In genomic region chr13:43075511-43075902, GRCh38 we compare ENCODE assay signal across 7 cellular contexts. TPM values are rescaled to one million over a fixed set of nuclear protein-coding genes. Genes with fewer than 3 reads are reported as not detected.
DNase-seq lines count a peak whose midpoint lies in the region; ATAC-seq, FAIRE-seq and TF ChIP-seq lines count a peak whose summit lies in the region.
"Not testable (repeated sequence)": the region's sequence is repeated elsewhere in the genome, so short reads cannot be mapped to it uniquely, and the experiment has no call there.

No MANE protein-coding gene starts in this region.

- H3K23ac ChIP-seq in mesenchymal stem cell (ENCODE audit: low read length in 2 of 2): not testable (repeated sequence)

- 0% methylated on average over 3 of the region's 3 CpGs for WGBS in GM12878 (ENCODE audit: insufficient coverage, insufficient replicate concordance, low lambda C conversion rate, missing lambda C conversion rate)
- WGBS in mesenchymal stem cell: 94% methylated on average over 3 of the region's 3 CpGs

- not testable (repeated sequence) for H2AFZ ChIP-seq in Karpas-422 (ENCODE audit: low read length); GM12878 (ENCODE audit: control insufficient read depth, low read depth, low read length); mesenchymal stem cell (ENCODE audit: low read depth, low read length)

- POLR2A ChIA-PET in CD8-positive, alpha-beta T cell (lab: Charles Lee): interaction anchor here (0.9 kb wide), 1 partner anchor 11 kb away, joined by 3 read pairs; no protein-coding TSS in a partner anchor
- POLR2A ChIA-PET in WTC11 (lab: Charles Lee): not testable (repeated sequence)
- POLR2A ChIA-PET in GM12878 (lab: Charles Lee): interaction anchor here (0.9 to 1.7 kb wide), 5 partner anchors 13 to 37 kb away, joined by 3 to 5 read pairs (median 4); no protein-coding TSS in a partner anchor

- H3K9me3 ChIP-seq in CD8-positive, alpha-beta T cell (ENCODE audit: low read length); Karpas-422 (ENCODE audit: low read length); GM12878 (replicated peaks; ENCODE audit: control insufficient read depth, insufficient read depth, low read length); mesenchymal stem cell (ENCODE audit: control insufficient read depth, low read length): not testable (repeated sequence)

- not testable (repeated sequence) for H3K4me2 ChIP-seq in Karpas-422 (ENCODE audit: low read depth, low read length, poor library complexity, severe bottlenecking); mesenchymal stem cell (ENCODE audit: low read length, poor library complexity, severe bottlenecking)
- H3K4me2 ChIP-seq in GM12878 (ENCODE audit: control insufficient read depth, insufficient read depth): peak overlapping the region; percentile 82

- H3K4me1 ChIP-seq in CD8-positive, alpha-beta T cell (ENCODE audit: insufficient read depth, low read length); mesenchymal stem cell (ENCODE audit: control insufficient read depth, insufficient read depth, low read depth, low read length): not testable (repeated sequence)
- H3K4me1 ChIP-seq in Karpas-422 (ENCODE audit: low read length) (peaks cover 60% of the 10 kb centered on the region), GM12878 (ENCODE audit: control insufficient read depth, insufficient read depth, low read length) (peaks cover 36% of the 10 kb centered on the region)

- H2AK5ac ChIP-seq in mesenchymal stem cell (ENCODE audit: low read length, severe bottlenecking): not testable (repeated sequence)

- H2BK15ac ChIP-seq in mesenchymal stem cell (ENCODE audit: low read depth, poor library complexity, severe bottlenecking): not testable (repeated sequence)

- H3K27me3 ChIP-seq in CD8-positive, alpha-beta T cell (ENCODE audit: insufficient read depth, low read length); Karpas-422 (ENCODE audit: low read length); GM12878 (replicated peaks in 1 of 2; ENCODE audit: control insufficient read depth in 2 of 2, insufficient read depth in 2 of 2, low read length in 1 of 2); mesenchymal stem cell (ENCODE audit: control insufficient read depth in 1 of 2, insufficient read depth in 1 of 2, low read length in 2 of 2): not testable (repeated sequence)

- H3K4me3 Mint-ChIP-seq in CD8-positive, alpha-beta T cell: peak overlapping the region; percentile 55
- H3K4me3 Mint-ChIP-seq in WTC11: not testable (repeated sequence)

- in situ Hi-C loops in GM12878 (cut with MboI): not testable (repeated sequence)

- H3K36me3 ChIP-seq in CD8-positive, alpha-beta T cell (ENCODE audit: insufficient read depth, low read length); GM12878 (ENCODE audit: control insufficient read depth in 2 of 2, insufficient read depth in 2 of 2, low read length in 1 of 2): not testable (repeated sequence)
- H3K36me3 ChIP-seq in Karpas-422 (ENCODE audit: insufficient read depth, low read length): peaks cover 37% of the 10 kb centered on the region
- H3K36me3 ChIP-seq in mesenchymal stem cell (ENCODE audit: control insufficient read depth in 1 of 2, insufficient read depth in 2 of 2, low read depth in 1 of 2, low read length in 2 of 2): peaks cover 0 to 21% of the 10 kb centered on the region in 2 experiments

- CTCF ChIA-PET in CD8-positive, alpha-beta T cell (lab: Charles Lee): interaction anchor here (0.6 kb wide), 1 partner anchor 106 kb away, joined by 3 read pairs; no protein-coding TSS in a partner anchor
- CTCF ChIA-PET in WTC11 (lab: Charles Lee): not testable (repeated sequence)
- CTCF ChIA-PET in GM12878 (lab: Yijun Ruan, JAX): interaction anchor here (0.7 to 2.9 kb wide), 7 partner anchors 9 to 106 kb away, joined by 3 to 10 read pairs (median 5); no protein-coding TSS in a partner anchor

- not testable (repeated sequence) for TF ChIP-seq POLR2A in GM12878 (IDR thresholded peaks at IDR 0.05; ENCODE audit: low read depth, low read length)

- H3K27me3 Mint-ChIP-seq in CD8-positive, alpha-beta T cell (ENCODE audit: low read depth); WTC11 (ENCODE audit: low read depth): not testable (repeated sequence)

- not testable (repeated sequence) for H3K9me2 ChIP-seq in Karpas-422 (replicated peaks; ENCODE audit: insufficient read depth, low read length)

- peaks cover 96% of the 10 kb centered on the region for H3K79me2 ChIP-seq in Karpas-422 (ENCODE audit: low read length)
- peaks cover 17% of the 10 kb centered on the region for H3K79me2 ChIP-seq in GM12878 (ENCODE audit: control insufficient read depth, insufficient read depth, low read length)

- H4K91ac ChIP-seq in mesenchymal stem cell (ENCODE audit: low read length): not testable (repeated sequence)

- not testable (repeated sequence) for H3K79me1 ChIP-seq in mesenchymal stem cell (replicated peaks; ENCODE audit: low read length, poor library complexity, severe bottlenecking)

- H3K4me3 ChIP-seq in CD8-positive, alpha-beta T cell (ENCODE audit: low read depth, low read length); Karpas-422 (ENCODE audit: low read length); mesenchymal stem cell (ENCODE audit: insufficient read depth in 1 of 2, low read depth in 1 of 2, low read length in 2 of 2): not testable (repeated sequence)
- peak overlapping the region; percentile 9; the same call in 1 of the 2 replicates for H3K4me3 ChIP-seq in GM12878

- H3K27ac ChIP-seq in CD8-positive, alpha-beta T cell (ENCODE audit: low read depth, low read length); mesenchymal stem cell (ENCODE audit: low read length, poor library complexity, severe bottlenecking): not testable (repeated sequence)
- H3K27ac ChIP-seq in Karpas-422 (ENCODE audit: low read length) (peak overlapping the region; percentile 52; the same call in 1 of the 2 replicates), GM12878 (ENCODE audit: control insufficient read depth, insufficient read depth) (peak overlapping the region; percentile 60)

- not testable (repeated sequence) for H3K9ac ChIP-seq in Karpas-422 (ENCODE audit: low read length); GM12878 (ENCODE audit: control insufficient read depth, insufficient read depth, low read length); mesenchymal stem cell (ENCODE audit: low read length)

- not testable (repeated sequence) for H2BK12ac ChIP-seq in mesenchymal stem cell (ENCODE audit: low read length in 2 of 2)

- TF ChIP-seq RAD21 in GM12878 (IDR thresholded peaks at IDR 0.05; ENCODE audit: insufficient read depth, low read depth, low read length): not testable (repeated sequence)

- not testable (repeated sequence) for H2BK120ac ChIP-seq in mesenchymal stem cell (ENCODE audit: low read depth, low read length)

- not testable (repeated sequence) for H3K9me3 Mint-ChIP-seq in CD8-positive, alpha-beta T cell; WTC11

- H3K27ac Mint-ChIP-seq in CD8-positive, alpha-beta T cell; WTC11: not testable (repeated sequence)

- not testable (repeated sequence) for H3K14ac ChIP-seq in mesenchymal stem cell (ENCODE audit: low read length in 2 of 2)

- not testable (repeated sequence) for H2BK5ac ChIP-seq in mesenchymal stem cell (ENCODE audit: low read depth, low read length, poor library complexity, severe bottlenecking)

- SMC1A ChIA-PET in GM12878 (lab: Charles Lee; ENCODE audit: uncharacterized antibody, unreplicated experiment): interaction anchor here (0.7 to 6.0 kb wide), 23 partner anchors 9 to 106 kb away, joined by 3 to 48 read pairs (median 4); partner anchors contain the start of gene DNAJC15

- intact Hi-C loops in CD8-positive, alpha-beta T cell (cut with DNase I, micrococcal nuclease): loop anchor here in 1 of 2 experiments (5.0 kb wide), 1 partner anchor 33 kb away; no protein-coding TSS in a partner anchor
- intact Hi-C loops in GM12878 (cut with micrococcal nuclease; ENCODE audit: unreplicated experiment): loop anchor here (5.0 kb wide), 1 partner anchor 48 kb away; no protein-coding TSS in a partner anchor

- TF ChIP-seq CTCF in CD8-positive, alpha-beta T cell (IDR thresholded peaks at IDR 0.05); WTC11 (IDR thresholded peaks at IDR 0.05); GM12878 (IDR thresholded peaks at IDR 0.05 in 2 of 3, conservative IDR thresholded peaks at IDR 0.05 in 1 of 3; ENCODE audit: control insufficient read depth in 2 of 3, extremely low read depth in 1 of 3, insufficient read depth in 1 of 3, low read depth in 3 of 3, low read length in 3 of 3): not testable (repeated sequence)

- not testable (repeated sequence) for H3K18ac ChIP-seq in mesenchymal stem cell (ENCODE audit: low read depth in 1 of 2, low read length in 2 of 2)

- not testable (repeated sequence) for H3K4ac ChIP-seq in mesenchymal stem cell (ENCODE audit: low read depth in 1 of 2, low read length in 2 of 2)

- H4K8ac ChIP-seq in mesenchymal stem cell (ENCODE audit: low read length): peak overlapping the region; percentile 41

- not testable (repeated sequence) for BruUV-seq in GM12878 (replicated peaks; lab: Mats Ljungman, UMichigan)

- not testable (repeated sequence) for FAIRE-seq in GM12878 (lab: Jason Lieb, UNC)

- not testable (repeated sequence) for DNase-seq in CD8-positive, alpha-beta T cell; Karpas-422; WTC11 (ENCODE audit: low spot score); GM12878 (ENCODE audit: low read depth, low spot score); mesenchymal stem cell

- peaks cover 42% of the 10 kb centered on the region for H3K4me1 Mint-ChIP-seq in CD8-positive, alpha-beta T cell (ENCODE audit: low read depth)
- peaks cover 44% of the 10 kb centered on the region for H3K4me1 Mint-ChIP-seq in WTC11

- RAD21 ChIA-PET in GM12878 (lab: Charles Lee; ENCODE audit: unreplicated experiment): interaction anchor here (0.8 to 5.8 kb wide), 14 partner anchors 9 to 106 kb away, joined by 3 to 51 read pairs (median 4); partner anchors contain the start of gene EPSTI1

- H3K36me3 Mint-ChIP-seq in CD8-positive, alpha-beta T cell: peaks cover 34% of the 10 kb centered on the region
- H3K36me3 Mint-ChIP-seq in WTC11: not testable (repeated sequence)

- H4K20me1 ChIP-seq in Karpas-422 (ENCODE audit: insufficient read depth, low read depth, low read length); GM12878 (ENCODE audit: control insufficient read depth, insufficient read depth): not testable (repeated sequence)

- not testable (repeated sequence) for TF ChIP-seq EP300 in GM12878 (IDR thresholded peaks at IDR 0.05; ENCODE audit: borderline replicate concordance in 1 of 2, control insufficient read depth in 1 of 2, low read depth in 2 of 2, low read length in 2 of 2)

- ATAC-seq in CD8-positive, alpha-beta T cell; WTC11: not testable (repeated sequence)
- peak; percentile 9 for ATAC-seq in GM18508 (IDR thresholded peaks at IDR 0.05; ENCODE audit: insufficient read depth, unreplicated experiment)
- ATAC-seq in GM21717 (IDR thresholded peaks at IDR 0.05; ENCODE audit: unreplicated experiment): peak; percentile 22
- ATAC-seq in GM12878: peak; percentile 55

RNA-seq across cellular contexts. Expression of gene DNAJC15, which starts 52.1 kb away (rescaled TPM):
- 1 to 10 TPM; 4.2 to 5.9 TPM for total RNA-seq in CD8-positive, alpha-beta T cell
- 77.1 and 79.8 TPM in 2 replicates for total RNA-seq in Karpas-422 (2014; rRNA removed; shearing (Covaris generic); ENCODE audit: low replicate concordance)
- 12.2 to 15.6 TPM (median 13.5 TPM) in 3 replicates for total RNA-seq in WTC11 (2021)
- total RNA-seq in GM12878 (2013; cell fraction: nucleolus; rRNA removed): 31.1 and 33.5 TPM in 2 replicates
- total RNA-seq in GM12878 (2014; rRNA removed): 30.4 and 36.4 TPM in 2 replicates
- total RNA-seq in GM12878 (2014; rRNA removed; fragmentation: Illumina TruSeq; extraction: Trizol): 15.1 and 16.5 TPM in 2 replicates
- total RNA-seq in GM12878 (2021): 29.5 and 30.2 TPM in 2 replicates
- 3.7 TPM for polyA plus RNA-seq in GM12878 (2011; ENCODE audit: low read depth)
- 47.3 and 58.4 TPM in 2 replicates for polyA plus RNA-seq in GM12878 (2011; rRNA removed)
- polyA plus RNA-seq in GM12878 (2011; cell fraction: cytosol; rRNA removed): 38.7 and 59.0 TPM in 2 replicates
- polyA plus RNA-seq in GM12878 (2011; cell fraction: nucleus; rRNA removed): 26.1 and 29.6 TPM in 2 replicates
- polyA plus RNA-seq in GM12878 (2012): 15.5 and 16.5 TPM in 2 replicates
- polyA plus RNA-seq in GM12878 (2014; fragmentation: Illumina TruSeq; extraction: Trizol): 13.1 TPM in 2 replicates
- polyA plus RNA-seq in GM12878 (2014; fragmentation: Nextera tagmentation; extraction: Ambion mirVana): 100 to 1,000 TPM; 102 to 104 TPM
- 50.4 and 52.6 TPM in 2 replicates for polyA plus RNA-seq in GM12878 (2014; rRNA removed)
- polyA plus RNA-seq in GM12878 (2016; fragmentation: Nextera tagmentation; extraction: Ambion mirVana): 10 to 100 TPM; 94.4 to 98.8 TPM
- 20.0 and 24.4 TPM in 2 replicates for polyA minus RNA-seq in GM12878 (2011; rRNA and poly(A)+ RNA removed)
- 7.8 and 16.5 TPM in 2 replicates for polyA minus RNA-seq in GM12878 (2011; cell fraction: cytosol; rRNA and poly(A)+ RNA removed)
- polyA minus RNA-seq in GM12878 (2011; cell fraction: nucleus; rRNA and poly(A)+ RNA removed): 8.7 and 13.7 TPM in 2 replicates
- 0.14 TPM for polyA plus RNA-seq in mesenchymal stem cell (2013, experiment 1 of 2)
- 0.11 TPM for polyA plus RNA-seq in mesenchymal stem cell (2013, experiment 2 of 2)
